Comparison of ENCODE assay signal across 1 cellular context in genomic region chr2:238203104-238203972, GRCh38.
A peak's percentile ranks its signal among the peaks of the same experiment; 100 is the strongest.
TF ChIP-seq lines count a peak whose summit lies in the region.

Gene ILKAP, minus strand, starts transcription at chr2:238203695. Its CDS starts 142 bp downstream, at chr2:238203553.

TF ChIP-seq in GM12878, 131 proteins besides CTCF, POLR2A, EP300 and RAD21 (continued from another document):
- TF ChIP-seq, protein P1, sequence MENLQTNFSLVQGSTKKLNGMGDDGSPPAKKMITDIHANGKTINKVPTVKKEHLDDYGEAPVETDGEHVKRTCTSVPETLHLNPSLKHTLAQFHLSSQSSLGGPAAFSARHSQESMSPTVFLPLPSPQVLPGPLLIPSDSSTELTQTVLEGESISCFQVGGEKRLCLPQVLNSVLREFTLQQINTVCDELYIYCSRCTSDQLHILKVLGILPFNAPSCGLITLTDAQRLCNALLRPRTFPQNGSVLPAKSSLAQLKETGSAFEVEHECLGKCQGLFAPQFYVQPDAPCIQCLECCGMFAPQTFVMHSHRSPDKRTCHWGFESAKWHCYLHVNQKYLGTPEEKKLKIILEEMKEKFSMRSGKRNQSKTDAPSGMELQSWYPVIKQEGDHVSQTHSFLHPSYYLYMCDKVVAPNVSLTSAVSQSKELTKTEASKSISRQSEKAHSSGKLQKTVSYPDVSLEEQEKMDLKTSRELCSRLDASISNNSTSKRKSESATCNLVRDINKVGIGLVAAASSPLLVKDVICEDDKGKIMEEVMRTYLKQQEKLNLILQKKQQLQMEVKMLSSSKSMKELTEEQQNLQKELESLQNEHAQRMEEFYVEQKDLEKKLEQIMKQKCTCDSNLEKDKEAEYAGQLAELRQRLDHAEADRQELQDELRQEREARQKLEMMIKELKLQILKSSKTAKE (IDR thresholded peaks at IDR 0.05; ENCODE audit: low read depth, poor library complexity, severe bottlenecking), result no peak
- TF ChIP-seq TCF7 (IDR thresholded peaks at IDR 0.05; ENCODE audit: borderline replicate concordance) (no peak), FOXM1 (IDR thresholded peaks at IDR 0.05; ENCODE audit: low read depth, low read length) (no peak), RBBP5 (conservative IDR thresholded peaks at IDR 0.05) (no peak), FOS (IDR thresholded peaks at IDR 0.05; ENCODE audit: borderline replicate concordance, extremely low read depth, insufficient read length) (no peak), PAX8 (IDR thresholded peaks at IDR 0.05) (no peak), STAT3 (IDR thresholded peaks at IDR 0.05; ENCODE audit: low read depth, low read length) (no peak), ZNF622 (IDR thresholded peaks at IDR 0.05) (no peak), ASH2L (IDR thresholded peaks at IDR 0.05; ENCODE audit: borderline replicate concordance, low read depth) (0 out of 2 replicates have a peak, but pooled peaks have one; percentile 66), SIX5 (IDR thresholded peaks at IDR 0.05; ENCODE audit: low read depth, low read length, severe bottlenecking) (no peak), CHD4 (IDR thresholded peaks at IDR 0.05) (no peak), NFIC (IDR thresholded peaks at IDR 0.05; ENCODE audit: low read depth, low read length) (no peak), CHD2 (IDR thresholded peaks at IDR 0.05; ENCODE audit: borderline replicate concordance, low read depth, low read length) (peak; percentile 13; the same call in 1 of the 2 replicates), SREBF2 (IDR thresholded peaks at IDR 0.05; ENCODE audit: low read length) (no peak), BRCA1 (IDR thresholded peaks at IDR 0.05; ENCODE audit: low read depth, low read length) (no peak), SUPT20H (IDR thresholded peaks at IDR 0.05; ENCODE audit: borderline replicate concordance, control insufficient read depth, low read depth, low read length) (no peak), BACH1 (IDR thresholded peaks at IDR 0.05; ENCODE audit: borderline replicate concordance) (peak; percentile 81), CBX5 (IDR thresholded peaks at IDR 0.05; ENCODE audit: low read depth) (no peak), YBX1 (IDR thresholded peaks at IDR 0.05) (no peak), GABPA (IDR thresholded peaks at IDR 0.05; ENCODE audit: low read depth) (no peak), NFYA (IDR thresholded peaks at IDR 0.05; ENCODE audit: borderline replicate concordance, low read depth, low read length) (no peak), HDAC6 (IDR thresholded peaks at IDR 0.05; ENCODE audit: unreplicated experiment) (no peak), EZH2 (IDR thresholded peaks at IDR 0.05; ENCODE audit: borderline replicate concordance, control insufficient read depth, low read depth, low read length) (no peak), SIN3A (IDR thresholded peaks at IDR 0.05; ENCODE audit: low read depth, low read length) (0 out of 2 replicates have a peak, but pooled peaks have one; percentile 31), IKZF2 (IDR thresholded peaks at IDR 0.05) (no peak), NR2F1 (conservative IDR thresholded peaks at IDR 0.05) (0 out of 2 replicates have a peak, but pooled peaks have one; percentile 33), KAT2A (conservative IDR thresholded peaks at IDR 0.05; ENCODE audit: control insufficient read depth, low read depth, low read length) (no peak), MEF2A (IDR thresholded peaks at IDR 0.05; ENCODE audit: insufficient read depth, low read depth, low read length) (no peak), KDM1A (IDR thresholded peaks at IDR 0.05; ENCODE audit: borderline replicate concordance) (no peak), PKNOX1 (IDR thresholded peaks at IDR 0.05) (no peak), LARP7 (IDR thresholded peaks at IDR 0.05) (peak; percentile 95), SMAD5 (IDR thresholded peaks at IDR 0.05; ENCODE audit: low read depth) (no peak; the same call in 1 of the 2 replicates), NR2C2 (IDR thresholded peaks at IDR 0.05; ENCODE audit: borderline replicate concordance, control insufficient read depth, insufficient read length, low read depth) (no peak)
- TF ChIP-seq, protein P2, sequence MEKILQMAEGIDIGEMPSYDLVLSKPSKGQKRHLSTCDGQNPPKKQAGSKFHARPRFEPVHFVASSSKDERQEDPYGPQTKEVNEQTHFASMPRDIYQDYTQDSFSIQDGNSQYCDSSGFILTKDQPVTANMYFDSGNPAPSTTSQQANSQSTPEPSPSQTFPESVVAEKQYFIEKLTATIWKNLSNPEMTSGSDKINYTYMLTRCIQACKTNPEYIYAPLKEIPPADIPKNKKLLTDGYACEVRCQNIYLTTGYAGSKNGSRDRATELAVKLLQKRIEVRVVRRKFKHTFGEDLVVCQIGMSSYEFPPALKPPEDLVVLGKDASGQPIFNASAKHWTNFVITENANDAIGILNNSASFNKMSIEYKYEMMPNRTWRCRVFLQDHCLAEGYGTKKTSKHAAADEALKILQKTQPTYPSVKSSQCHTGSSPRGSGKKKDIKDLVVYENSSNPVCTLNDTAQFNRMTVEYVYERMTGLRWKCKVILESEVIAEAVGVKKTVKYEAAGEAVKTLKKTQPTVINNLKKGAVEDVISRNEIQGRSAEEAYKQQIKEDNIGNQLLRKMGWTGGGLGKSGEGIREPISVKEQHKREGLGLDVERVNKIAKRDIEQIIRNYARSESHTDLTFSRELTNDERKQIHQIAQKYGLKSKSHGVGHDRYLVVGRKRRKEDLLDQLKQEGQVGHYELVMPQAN (conservative IDR thresholded peaks at IDR 0.05), result peak; percentile 79
- TF ChIP-seq, protein P3, sequence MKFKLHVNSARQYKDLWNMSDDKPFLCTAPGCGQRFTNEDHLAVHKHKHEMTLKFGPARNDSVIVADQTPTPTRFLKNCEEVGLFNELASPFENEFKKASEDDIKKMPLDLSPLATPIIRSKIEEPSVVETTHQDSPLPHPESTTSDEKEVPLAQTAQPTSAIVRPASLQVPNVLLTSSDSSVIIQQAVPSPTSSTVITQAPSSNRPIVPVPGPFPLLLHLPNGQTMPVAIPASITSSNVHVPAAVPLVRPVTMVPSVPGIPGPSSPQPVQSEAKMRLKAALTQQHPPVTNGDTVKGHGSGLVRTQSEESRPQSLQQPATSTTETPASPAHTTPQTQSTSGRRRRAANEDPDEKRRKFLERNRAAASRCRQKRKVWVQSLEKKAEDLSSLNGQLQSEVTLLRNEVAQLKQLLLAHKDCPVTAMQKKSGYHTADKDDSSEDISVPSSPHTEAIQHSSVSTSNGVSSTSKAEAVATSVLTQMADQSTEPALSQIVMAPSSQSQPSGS (IDR thresholded peaks at IDR 0.05; ENCODE audit: low read length), result no peak
- TF ChIP-seq, protein P4, sequence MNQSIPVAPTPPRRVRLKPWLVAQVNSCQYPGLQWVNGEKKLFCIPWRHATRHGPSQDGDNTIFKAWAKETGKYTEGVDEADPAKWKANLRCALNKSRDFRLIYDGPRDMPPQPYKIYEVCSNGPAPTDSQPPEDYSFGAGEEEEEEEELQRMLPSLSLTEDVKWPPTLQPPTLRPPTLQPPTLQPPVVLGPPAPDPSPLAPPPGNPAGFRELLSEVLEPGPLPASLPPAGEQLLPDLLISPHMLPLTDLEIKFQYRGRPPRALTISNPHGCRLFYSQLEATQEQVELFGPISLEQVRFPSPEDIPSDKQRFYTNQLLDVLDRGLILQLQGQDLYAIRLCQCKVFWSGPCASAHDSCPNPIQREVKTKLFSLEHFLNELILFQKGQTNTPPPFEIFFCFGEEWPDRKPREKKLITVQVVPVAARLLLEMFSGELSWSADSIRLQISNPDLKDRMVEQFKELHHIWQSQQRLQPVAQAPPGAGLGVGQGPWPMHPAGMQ (IDR thresholded peaks at IDR 0.05; ENCODE audit: borderline replicate concordance), result no peak
- TF ChIP-seq, protein P5, sequence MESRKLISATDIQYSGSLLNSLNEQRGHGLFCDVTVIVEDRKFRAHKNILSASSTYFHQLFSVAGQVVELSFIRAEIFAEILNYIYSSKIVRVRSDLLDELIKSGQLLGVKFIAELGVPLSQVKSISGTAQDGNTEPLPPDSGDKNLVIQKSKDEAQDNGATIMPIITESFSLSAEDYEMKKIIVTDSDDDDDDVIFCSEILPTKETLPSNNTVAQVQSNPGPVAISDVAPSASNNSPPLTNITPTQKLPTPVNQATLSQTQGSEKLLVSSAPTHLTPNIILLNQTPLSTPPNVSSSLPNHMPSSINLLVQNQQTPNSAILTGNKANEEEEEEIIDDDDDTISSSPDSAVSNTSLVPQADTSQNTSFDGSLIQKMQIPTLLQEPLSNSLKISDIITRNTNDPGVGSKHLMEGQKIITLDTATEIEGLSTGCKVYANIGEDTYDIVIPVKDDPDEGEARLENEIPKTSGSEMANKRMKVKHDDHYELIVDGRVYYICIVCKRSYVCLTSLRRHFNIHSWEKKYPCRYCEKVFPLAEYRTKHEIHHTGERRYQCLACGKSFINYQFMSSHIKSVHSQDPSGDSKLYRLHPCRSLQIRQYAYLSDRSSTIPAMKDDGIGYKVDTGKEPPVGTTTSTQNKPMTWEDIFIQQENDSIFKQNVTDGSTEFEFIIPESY (IDR thresholded peaks at IDR 0.05), result no peak
- TF ChIP-seq, protein P6, sequence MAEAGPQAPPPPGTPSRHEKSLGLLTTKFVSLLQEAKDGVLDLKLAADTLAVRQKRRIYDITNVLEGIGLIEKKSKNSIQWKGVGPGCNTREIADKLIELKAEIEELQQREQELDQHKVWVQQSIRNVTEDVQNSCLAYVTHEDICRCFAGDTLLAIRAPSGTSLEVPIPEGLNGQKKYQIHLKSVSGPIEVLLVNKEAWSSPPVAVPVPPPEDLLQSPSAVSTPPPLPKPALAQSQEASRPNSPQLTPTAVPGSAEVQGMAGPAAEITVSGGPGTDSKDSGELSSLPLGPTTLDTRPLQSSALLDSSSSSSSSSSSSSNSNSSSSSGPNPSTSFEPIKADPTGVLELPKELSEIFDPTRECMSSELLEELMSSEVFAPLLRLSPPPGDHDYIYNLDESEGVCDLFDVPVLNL (IDR thresholded peaks at IDR 0.05; ENCODE audit: low read depth, low read length), result 0 out of 2 replicates have a peak, but pooled peaks have one; percentile 37
